ENCODE assay signal across 19 cellular contexts in genomic region chr7:139182363-139182762, GRCh38. TPM values are rescaled to one million over a fixed set of nuclear protein-coding genes. Genes with fewer than 3 reads are reported as not detected.
DNase-seq lines count a peak whose midpoint lies in the region; ATAC-seq, FAIRE-seq and TF ChIP-seq lines count a peak whose summit lies in the region.
"Had no signal": no experiment of that assay in that cellular context is flagged by ENCODE, and none has a peak within 500 bp of the region (broad histone marks: within the 10 kb centered on the region; RNA-seq: fewer than 3 reads in every experiment).

No MANE protein-coding gene starts in this region.

- H3K36me3 Mint-ChIP-seq in activated naive CD4-positive, alpha-beta T cell treated with anti-CD3 and anti-CD28 coated beads, Interleukin-2, amount 50 U/mL, for 24 hours, result peaks cover 18% of the 10 kb centered on the region
- peaks cover 8% of the 10 kb centered on the region for H3K36me3 Mint-ChIP-seq in activated naive CD4-positive, alpha-beta T cell treated with anti-CD3 and anti-CD28 coated beads for 36 hours (ENCODE audit: low read depth)

- H3K4me1 ChIP-seq in K562 (replicated peaks in 1 of 2; ENCODE audit: control insufficient read depth in 2 of 2, insufficient read depth in 2 of 2, low read length in 2 of 2), result peaks cover 7 to 39% of the 10 kb centered on the region in 2 experiments; a peak in 4 of 5 replicates
- peaks cover 34% of the 10 kb centered on the region for H3K4me1 ChIP-seq in iPS-20b (ENCODE audit: insufficient read depth, low read length)
- no peaks in the 10 kb centered on the region for H3K4me1 ChIP-seq in upper lobe of left lung

- peak overlapping the region; percentile 1; the same call in 1 of the 2 replicates for H2AFZ ChIP-seq in K562 (ENCODE audit: low read depth, low read length)

- no peak for TF ChIP-seq EP300 in K562 (IDR thresholded peaks at IDR 0.05; ENCODE audit: low read length)
- TF ChIP-seq EP300 in upper lobe of left lung (IDR thresholded peaks at IDR 0.05), result no peak

- no peak for TF ChIP-seq POLR2A in K562 (conservative IDR thresholded peaks at IDR 0.05)
- TF ChIP-seq POLR2A in upper lobe of left lung (IDR thresholded peaks at IDR 0.05), result no peak

- no TSS peak for BruUV-seq in K562 (replicated peaks; lab: Mats Ljungman, UMichigan)

- POLR2A ChIA-PET in K562 (lab: Yijun Ruan, JAX), result interaction anchor here (1.9 kb wide), 1 partner anchor 50 kb away, joined by 4 read pairs; no protein-coding TSS in a partner anchor

- H3K4me2 ChIP-seq in K562 (ENCODE audit: insufficient read depth, low read length), result no peak overlapping the region

- no peaks in the 10 kb centered on the region for H3K9me1 ChIP-seq in K562 (ENCODE audit: control insufficient read depth, insufficient read depth, low read length)

- 26% methylated on average over 1 of the region's 1 CpG for WGBS in K562 (ENCODE audit: insufficient coverage, low coverage, missing lambda C conversion rate)
- WGBS in upper lobe of left lung, 2 donors, result 34 to 47% methylated on average over 1 of the region's 1 CpG

- no peaks in the 10 kb centered on the region for H3K79me2 ChIP-seq in K562 (ENCODE audit: control insufficient read depth, insufficient read depth, low read length)

- ATAC-seq in K562 (no peak), upper lobe of left lung (ENCODE audit: low FRiP score in 2 of 2) (no peak), GM19023 (IDR thresholded peaks at IDR 0.05; ENCODE audit: unreplicated experiment) (no peak)

- in situ Hi-C loops in K562 (cut with MboI), result no loop called here

- intact Hi-C loops in activated naive CD4-positive, alpha-beta T cell treated with anti-CD3 and anti-CD28 coated beads for 36 hours (cut with micrococcal nuclease), result no loop called here
- intact Hi-C loops in K562 (cut with micrococcal nuclease), result loop anchor here (2.0 kb wide), 1 partner anchor 28 kb away; no protein-coding TSS in a partner anchor

- H4K20me1 ChIP-seq in K562 (replicated peaks; ENCODE audit: control insufficient read depth, insufficient read depth, low read length), result no peaks in the 10 kb centered on the region

- peak overlapping the region; percentile 4 for H3K27ac Mint-ChIP-seq in activated naive CD4-positive, alpha-beta T cell treated with anti-CD3 and anti-CD28 coated beads, Interleukin-2, amount 50 U/mL, for 24 hours
- H3K27ac Mint-ChIP-seq in activated naive CD4-positive, alpha-beta T cell treated with anti-CD3 and anti-CD28 coated beads for 36 hours, result no peak overlapping the region
- H3K27ac Mint-ChIP-seq: B cell had no signal

- no peak for DNase-seq in activated naive CD4-positive, alpha-beta T cell treated with anti-CD3 and anti-CD28 coated beads for 36 hours
- DNase-seq in K562 (ENCODE audit: extremely low read depth in 1 of 4, low spot score in 3 of 4) (no peak), upper lobe of left lung (no peak), inferior parietal cortex (ENCODE audit: extremely low spot score) (no peak), DMS79 treated with DMSO at 0.1 percent for 48 hours (lab: John Stamatoyannopoulos, UW) (no peak)
- DNase-seq: 8988T, GDM1, NCI-H1105 treated with DMSO at 0.1 percent for 48 hours, NCI-H1694 treated with DMSO at 0.1 percent for 48 hours, NCI-H510A, NCI-H748 treated with DMSO at 0.1 percent for 48 hours, SHP77 had no signal

- H3K27me3 ChIP-seq in K562 (ENCODE audit: control insufficient read depth in 2 of 2, insufficient read depth in 2 of 2, low read length in 2 of 2) (no peaks in the 10 kb centered on the region), iPS-20b (ENCODE audit: insufficient read depth, low read length) (no peaks in the 10 kb centered on the region), upper lobe of left lung (no peaks in the 10 kb centered on the region)

- H3K36me3 ChIP-seq in K562 (ENCODE audit: control insufficient read depth, insufficient read depth, low read length) (no peaks in the 10 kb centered on the region), iPS-20b (ENCODE audit: insufficient read depth, low read depth, low read length) (no peaks in the 10 kb centered on the region; the same call in 1 of the 2 replicates), upper lobe of left lung (peaks cover 0 to 24% (median 2%) of the 10 kb centered on the region in 4 donors)

- H3K9ac ChIP-seq in K562 (ENCODE audit: insufficient read depth in 1 of 2, low read depth in 2 of 2, low read length in 2 of 2) (no peak overlapping the region), iPS-20b (ENCODE audit: low read depth, low read length) (peak overlapping the region; percentile 12; the same call in 1 of the 2 replicates)

- no peaks in the 10 kb centered on the region for H3K27me3 Mint-ChIP-seq in activated naive CD4-positive, alpha-beta T cell treated with anti-CD3 and anti-CD28 coated beads, Interleukin-2, amount 50 U/mL, for 24 hours
- H3K27me3 Mint-ChIP-seq in activated naive CD4-positive, alpha-beta T cell treated with anti-CD3 and anti-CD28 coated beads for 36 hours (ENCODE audit: low read depth), result no peaks in the 10 kb centered on the region
- H3K27me3 Mint-ChIP-seq: B cell had no signal

- H3K4me3 Mint-ChIP-seq in activated naive CD4-positive, alpha-beta T cell treated with anti-CD3 and anti-CD28 coated beads, Interleukin-2, amount 50 U/mL, for 24 hours, result no peak overlapping the region
- H3K4me3 Mint-ChIP-seq in activated naive CD4-positive, alpha-beta T cell treated with anti-CD3 and anti-CD28 coated beads for 36 hours, result no peak overlapping the region
- H3K4me3 Mint-ChIP-seq: B cell had no signal

- CTCF ChIA-PET in activated naive CD4-positive, alpha-beta T cell treated with anti-CD3 and anti-CD28 coated beads for 36 hours (lab: Charles Lee), result no interaction called here
- CTCF ChIA-PET in K562 (lab: Yijun Ruan, JAX; ENCODE audit: low intra/inter-chr PET ratio), result no interaction called here

- no peak for TF ChIP-seq RAD21 in K562 (CRISPR knock-in tag; conservative IDR thresholded peaks at IDR 0.05 in 1 of 2, IDR thresholded peaks at IDR 0.05 in 1 of 2)

- no peaks in the 10 kb centered on the region for H3K4me1 Mint-ChIP-seq in activated naive CD4-positive, alpha-beta T cell treated with anti-CD3 and anti-CD28 coated beads, Interleukin-2, amount 50 U/mL, for 24 hours
- no peaks in the 10 kb centered on the region for H3K4me1 Mint-ChIP-seq in activated naive CD4-positive, alpha-beta T cell treated with anti-CD3 and anti-CD28 coated beads for 36 hours (ENCODE audit: low read depth)
- H3K4me1 Mint-ChIP-seq: B cell had no signal

- TF ChIP-seq CTCF in K562 (IDR thresholded peaks at IDR 0.05 in 2 of 3, conservative IDR thresholded peaks at IDR 0.05 in 1 of 3; ENCODE audit: insufficient read depth in 2 of 3, low read depth in 1 of 3, low read length in 3 of 3) (no peak), upper lobe of left lung (IDR thresholded peaks at IDR 0.05) (no peak)

- H3K9me3 ChIP-seq in K562 (replicated peaks; ENCODE audit: control insufficient read depth, insufficient read depth, low read depth, low read length) (no peaks in the 10 kb centered on the region), iPS-20b (ENCODE audit: insufficient read depth, low read depth, low read length) (no peaks in the 10 kb centered on the region), upper lobe of left lung (no peaks in the 10 kb centered on the region)

- H3K27ac ChIP-seq in K562 (ENCODE audit: extremely low read depth, low read depth, low read length), result no peak overlapping the region
- H3K27ac ChIP-seq in iPS-20b (ENCODE audit: low read length), result no peak overlapping the region
- no peak overlapping the region for H3K27ac ChIP-seq in upper lobe of left lung
- H3K27ac ChIP-seq: SK-N-MC had no signal

- H3K4me3 ChIP-seq in K562, result no peak overlapping the region
- peak overlapping the region; percentile 35; the same call in 1 of the 2 replicates for H3K4me3 ChIP-seq in iPS-20b (ENCODE audit: low read length)
- H3K4me3 ChIP-seq in upper lobe of left lung, result no peak overlapping the region
- H3K4me3 ChIP-seq: SK-N-MC had no signal

- FAIRE-seq in K562 (lab: Jason Lieb, UNC), result no peak
- FAIRE-seq: H54, HTR-8/SVneo had no signal

- no peaks in the 10 kb centered on the region for H3K9me3 Mint-ChIP-seq in activated naive CD4-positive, alpha-beta T cell treated with anti-CD3 and anti-CD28 coated beads, Interleukin-2, amount 50 U/mL, for 24 hours
- H3K9me3 Mint-ChIP-seq in activated naive CD4-positive, alpha-beta T cell treated with anti-CD3 and anti-CD28 coated beads for 36 hours, result no peaks in the 10 kb centered on the region

TF ChIP-seq in K562, 482 proteins besides CTCF, POLR2A, EP300 and RAD21 (continues in another document):
- TF ChIP-seq ZNF740 (CRISPR knock-in tag; IDR thresholded peaks at IDR 0.05) (no peak), ZNF740 (tag; IDR thresholded peaks at IDR 0.05) (no peak), RCOR1 (IDR thresholded peaks at IDR 0.05; ENCODE audit: borderline replicate concordance in 1 of 2, low read depth in 2 of 2, low read length in 2 of 2) (no peak)

RNA-seq across cellular contexts. Expression of gene UBN2, which starts 48.7 kb away (rescaled TPM):
- total RNA-seq in activated naive CD4-positive, alpha-beta T cell treated with anti-CD3 and anti-CD28 coated beads for 36 hours, result 10 to 100 TPM in 1 of 2 experiments, 1 to 10 TPM in 1; 9.7 to 10.6 TPM
- 24.2 and 70.5 TPM in 2 replicates for total RNA-seq in K562 (2011; cell fraction: chromatin; rRNA removed; ENCODE audit: low replicate concordance)
- total RNA-seq in K562 (2011; cell fraction: nucleolus; rRNA removed), result 11.5 and 16.1 TPM in 2 replicates
- 37.4 and 70.8 TPM in 2 replicates for total RNA-seq in K562 (2011; cell fraction: nucleoplasm; rRNA removed)
- total RNA-seq in K562 (2014; rRNA removed) (6.8 and 7.1 TPM in 2 replicates), K562 (2014; rRNA removed; fragmentation: Illumina TruSeq; extraction: Trizol) (12.4 and 16.6 TPM in 2 replicates), K562 (2015; rRNA removed; fragmentation: Illumina TruSeq; extraction: Trizol) (12.4 and 12.7 TPM in 2 replicates), K562 (2021) (18.8 and 19.5 TPM in 2 replicates), upper lobe of left lung (10 to 100 TPM in 5 of 6 donors, 1 to 10 TPM in 1; 8.1 to 29.3 (median 17.1) TPM)
- polyA plus RNA-seq in K562 (2011; rRNA removed) (11.9 and 15.4 TPM in 2 replicates), K562 (2014; fragmentation: Illumina TruSeq; extraction: Trizol) (7.8 and 9.9 TPM in 2 replicates), K562 (2014; fragmentation: Nextera tagmentation; extraction: Ambion mirVana) (1 to 10 TPM; 1.2 to 1.5 TPM), K562 (2014; rRNA removed) (6.0 and 6.4 TPM in 2 replicates)
- 2.7 and 8.4 TPM in 2 replicates for polyA plus RNA-seq in K562 (2011; cell fraction: cytosol; rRNA removed)
- polyA plus RNA-seq in K562 (2011; cell fraction: nucleus; rRNA removed), result 14.0 and 21.7 TPM in 2 replicates
- polyA plus RNA-seq in K562 (2012), result 4.4 and 5.4 TPM in 2 replicates
- polyA minus RNA-seq in K562 (2011; rRNA and poly(A)+ RNA removed), result 31.4 and 42.2 TPM in 2 replicates
- polyA minus RNA-seq in K562 (2011; cell fraction: cytosol; rRNA and poly(A)+ RNA removed), result 13.4 and 14.1 TPM in 2 replicates
- 14.3 and 28.0 TPM in 2 replicates for polyA minus RNA-seq in K562 (2011; cell fraction: nucleus; rRNA and poly(A)+ RNA removed)
